Comparison of ENCODE assay signal across 1 cellular context in genomic region chr4:83548151-83548905, GRCh38.
TF ChIP-seq lines count a peak whose summit lies in the region.

No MANE protein-coding gene starts in this region.

TF ChIP-seq in K562, 482 proteins besides CTCF, POLR2A, EP300 and RAD21 (continued from another document and continues in another):
- TF ChIP-seq SFPQ (IDR thresholded peaks at IDR 0.05; ENCODE audit: low read depth, low read length) (no peak), FOXM1 (IDR thresholded peaks at IDR 0.05; ENCODE audit: low read depth) (no peak), FOXM1 (CRISPR knock-in tag; IDR thresholded peaks at IDR 0.05; ENCODE audit: low read depth) (no peak), GTF2A2 (tag; IDR thresholded peaks at IDR 0.05) (no peak), SNAPC5 (CRISPR knock-in tag; IDR thresholded peaks at IDR 0.05) (no peak), NFE2 (IDR thresholded peaks at IDR 0.05; ENCODE audit: low read depth) (peak; percentile 100), ZNF766 (CRISPR knock-in tag; conservative IDR thresholded peaks at IDR 0.05) (no peak), RBM15 (IDR thresholded peaks at IDR 0.05; ENCODE audit: insufficient read depth, low read length) (no peak), ZNF277 (CRISPR knock-in tag; IDR thresholded peaks at IDR 0.05; ENCODE audit: borderline replicate concordance) (no peak), GABPB1 (CRISPR knock-in tag; IDR thresholded peaks at IDR 0.05) (no peak), CHAMP1 (IDR thresholded peaks at IDR 0.05) (no peak), KLF6 (CRISPR knock-in tag; IDR thresholded peaks at IDR 0.05; ENCODE audit: borderline replicate concordance) (no peak), CC2D1A (IDR thresholded peaks at IDR 0.05) (no peak), TCFL5 (CRISPR knock-in tag; conservative IDR thresholded peaks at IDR 0.05) (no peak), NCOR1 (IDR thresholded peaks at IDR 0.05) (no peak), HDAC1 (IDR thresholded peaks at IDR 0.05) (peak in 1 of 2 experiments; percentile 63; a peak in 1 of 4 replicates), THRA (IDR thresholded peaks at IDR 0.05) (no peak), CBFA2T2 (conservative IDR thresholded peaks at IDR 0.05) (no peak), PKNOX1 (IDR thresholded peaks at IDR 0.05) (peak; percentile 27; the same call in 1 of the 2 replicates), TFAP4 (CRISPR knock-in tag; IDR thresholded peaks at IDR 0.05; ENCODE audit: borderline replicate concordance) (peak; percentile 45; the same call in 1 of the 2 replicates), U2AF1 (optimal IDR thresholded peaks at IDR 0.05; ENCODE audit: low read depth, low read length) (no peak), GATAD2A (IDR thresholded peaks at IDR 0.05) (0 out of 2 replicates have a peak, but pooled peaks have one; percentile 41), ZNF695 (CRISPR knock-in tag; IDR thresholded peaks at IDR 0.05) (no peak), ETS1 (conservative IDR thresholded peaks at IDR 0.05; ENCODE audit: control insufficient read depth, low read depth, low read length) (no peak), E2F6 (IDR thresholded peaks at IDR 0.05; ENCODE audit: borderline replicate concordance in 1 of 2, extremely low read depth in 1 of 2, insufficient read depth in 1 of 2, insufficient read length in 1 of 2, low read depth in 1 of 2, low read length in 1 of 2, poor library complexity in 1 of 2, severe bottlenecking in 1 of 2) (peak in 1 of 2 experiments; percentile 16), NCOA2 (IDR thresholded peaks at IDR 0.05; ENCODE audit: partially characterized antibody in 2 of 2) (no peak), BRD4 (IDR thresholded peaks at IDR 0.05) (no peak), HDAC8 (tag; IDR thresholded peaks at IDR 0.05) (no peak), ZNF174 (CRISPR knock-in tag; IDR thresholded peaks at IDR 0.05) (no peak), ZNF324 (CRISPR knock-in tag; IDR thresholded peaks at IDR 0.05) (no peak), KDM5B (IDR thresholded peaks at IDR 0.05; ENCODE audit: insufficient replicate concordance, low read depth, low read length) (no peak), ID3 (CRISPR knock-in tag; IDR thresholded peaks at IDR 0.05) (no peak), ID3 (tag; IDR thresholded peaks at IDR 0.05) (peak; percentile 64; the same call in 1 of the 2 replicates), RNF219 (CRISPR knock-in tag; IDR thresholded peaks at IDR 0.05) (no peak), CHD2 (IDR thresholded peaks at IDR 0.05; ENCODE audit: low read depth, low read length) (no peak), RUNX1 (IDR thresholded peaks at IDR 0.05; ENCODE audit: low read depth) (no peak), ZKSCAN3 (CRISPR knock-in tag; IDR thresholded peaks at IDR 0.05) (no peak), ETV5 (CRISPR knock-in tag; IDR thresholded peaks at IDR 0.05; ENCODE audit: low read depth) (no peak), SMARCC2 (IDR thresholded peaks at IDR 0.05; ENCODE audit: low read depth) (peak; percentile 83; the same call in 1 of the 2 replicates), ZBTB33 (CRISPR knock-in tag; IDR thresholded peaks at IDR 0.05) (no peak), SAFB (IDR thresholded peaks at IDR 0.05; ENCODE audit: borderline replicate concordance, low read depth, low read length) (no peak), ZNF76 (CRISPR knock-in tag; IDR thresholded peaks at IDR 0.05; ENCODE audit: borderline replicate concordance) (no peak), PCBP2 (IDR thresholded peaks at IDR 0.05; ENCODE audit: low read depth, low read length, poor library complexity, severe bottlenecking) (no peak)
